10 cellular contexts compared by ENCODE assay signal in genomic region chrX:73215263-73215662, GRCh38. TPM values are rescaled to one million over a fixed set of nuclear protein-coding genes. Genes with fewer than 3 reads are reported as not detected.
DNase-seq lines count a peak whose midpoint lies in the region; ATAC-seq, FAIRE-seq and TF ChIP-seq lines count a peak whose summit lies in the region.
"Had no signal": no experiment of that assay in that cellular context is flagged by ENCODE, and none has a peak within 500 bp of the region (broad histone marks: within the 10 kb centered on the region; RNA-seq: fewer than 3 reads in every experiment).

No MANE protein-coding gene starts in this region.

- H4K91ac ChIP-seq in H1 (replicated peaks; ENCODE audit: insufficient read length, low read length), result no peak overlapping the region

- no peak overlapping the region for H2BK20ac ChIP-seq in H1 (ENCODE audit: low read length)

- no peak overlapping the region for H4K8ac ChIP-seq in H1 (ENCODE audit: extremely low read depth, insufficient read depth, low read length)

- no peaks in the 10 kb centered on the region for H3K9me3 ChIP-seq in H1 (ENCODE audit: insufficient read depth in 2 of 2, low read depth in 1 of 2, low read length in 1 of 2)
- H3K9me3 ChIP-seq in prostate gland, result no peaks in the 10 kb centered on the region

- no peak overlapping the region for H3K4ac ChIP-seq in H1 (replicated peaks; ENCODE audit: insufficient read length, low read depth, low read length)

- peak; percentile 15 for ATAC-seq in GM18502 (IDR thresholded peaks at IDR 0.05; ENCODE audit: poor library complexity, unreplicated experiment)
- no peak for ATAC-seq in HG03469 (IDR thresholded peaks at IDR 0.05; ENCODE audit: unreplicated experiment)

- no peak overlapping the region for H3K14ac ChIP-seq in H1 (ENCODE audit: insufficient read length)

- H3K36me3 ChIP-seq in KMS-11 (ENCODE audit: insufficient read depth), result no peaks in the 10 kb centered on the region
- H3K36me3 ChIP-seq in H1 (ENCODE audit: control insufficient read depth in 2 of 4, insufficient read depth in 4 of 4, low read length in 3 of 4), result no peaks in the 10 kb centered on the region
- H3K36me3 ChIP-seq in prostate gland, result no peaks in the 10 kb centered on the region

- DNase-seq in H1 (ENCODE audit: low read depth in 1 of 2, low spot score in 2 of 2) (no peak), prostate gland (ENCODE audit: low spot score) (no peak), T-helper 9 cell (no peak), middle frontal gyrus (ENCODE audit: extremely low spot score, low spot score) (no peak), NCI-H226 (no peak)
- DNase-seq: effector CD8-positive, alpha-beta T cell had no signal

- no peak overlapping the region for H3K23ac ChIP-seq in H1 (ENCODE audit: insufficient read length)

- H2BK120ac ChIP-seq in H1 (replicated peaks; ENCODE audit: low read depth, low read length), result no peak overlapping the region

- no peaks in the 10 kb centered on the region for H3K27me3 ChIP-seq in KMS-11 (ENCODE audit: insufficient read depth, low read depth)
- no peaks in the 10 kb centered on the region for H3K27me3 ChIP-seq in H1 (replicated peaks in 1 of 4; ENCODE audit: control insufficient read depth in 3 of 4, extremely low read depth in 1 of 4, insufficient read depth in 3 of 4, low read length in 3 of 4)
- H3K27me3 ChIP-seq in prostate gland (replicated peaks; ENCODE audit: insufficient read depth), result no peaks in the 10 kb centered on the region

- H2AFZ ChIP-seq in KMS-11 (ENCODE audit: low read depth), result peak overlapping the region; percentile 93
- peak overlapping the region; percentile 70; the same call in 1 of the 2 replicates for H2AFZ ChIP-seq in H1 (ENCODE audit: low read length)

- peak overlapping the region; percentile 78 for H3K4me2 ChIP-seq in KMS-11
- H3K4me2 ChIP-seq in H1 (ENCODE audit: insufficient read depth in 1 of 2, low read depth in 2 of 2, low read length in 2 of 2), result peak overlapping the region; percentile 72 to 85

- WGBS in H1 (ENCODE audit: extremely low coverage in 1 of 2, insufficient coverage in 1 of 2, insufficient read length in 1 of 2, insufficient replicate concordance in 2 of 2, low coverage in 1 of 2, low lambda C conversion rate in 2 of 2, missing lambda C conversion rate in 1 of 2), 2 experiments, result 38% methylated on average over 4 of the region's 8 CpGs; no CpG with 5 or more reads in 1 of the 2 experiments
- WGBS in prostate gland, result 27% methylated on average over 8 of the region's 8 CpGs

- POLR2A ChIA-PET in H1 (lab: Charles Lee; ENCODE audit: partially characterized antibody), result no interaction called here

- intact Hi-C loops in prostate gland (cut with DNase I), result no loop called here

- no peak for TF ChIP-seq CTCF in KMS-11 (conservative IDR thresholded peaks at IDR 0.05; ENCODE audit: low read depth, low read length)
- no peak for TF ChIP-seq CTCF in H1 (IDR thresholded peaks at IDR 0.05; ENCODE audit: control extremely low read depth in 1 of 3, insufficient read depth in 1 of 3, low read depth in 1 of 3, low read length in 3 of 3)
- TF ChIP-seq CTCF in prostate gland (IDR thresholded peaks at IDR 0.05), result no peak

- H3K56ac ChIP-seq in H1 (replicated peaks; ENCODE audit: insufficient read length, low read depth, low read length), result no peak overlapping the region

- H3K4me3 ChIP-seq in KMS-11 (IDR thresholded peaks at IDR 0.05; ENCODE audit: insufficient read depth, low read depth, low read length) (no peak overlapping the region), H1 (ENCODE audit: extremely low read depth in 1 of 4, insufficient read depth in 2 of 4, low read depth in 3 of 4, low read length in 4 of 4) (peak overlapping the region; percentile 61 to 95 (median 82)), prostate gland (peak overlapping the region; percentile 44 to 46)

- TF ChIP-seq EP300 in H1 (IDR thresholded peaks at IDR 0.05; ENCODE audit: borderline replicate concordance in 1 of 2, low read depth in 2 of 2, low read length in 2 of 2), result no peak

- peak overlapping the region; percentile 92 for H3K27ac ChIP-seq in KMS-11
- no peak overlapping the region for H3K27ac ChIP-seq in H1 (ENCODE audit: low read depth, low read length)
- peak overlapping the region; percentile 67 to 68 for H3K27ac ChIP-seq in prostate gland
- H3K27ac ChIP-seq: HL-60 had no signal

- H4K20me1 ChIP-seq in KMS-11 (ENCODE audit: insufficient read depth) (no peaks in the 10 kb centered on the region), H1 (replicated peaks in 1 of 2; ENCODE audit: control insufficient read depth in 1 of 2, insufficient read depth in 2 of 2, low read length in 2 of 2) (no peaks in the 10 kb centered on the region)

- TF ChIP-seq POLR2A in H1 (IDR thresholded peaks at IDR 0.05; ENCODE audit: control extremely low read depth in 1 of 2, low read depth in 2 of 2, low read length in 2 of 2) (no peak), prostate gland (IDR thresholded peaks at IDR 0.05) (no peak)

- peaks cover 27% of the 10 kb centered on the region for H3K79me2 ChIP-seq in KMS-11 (ENCODE audit: insufficient read depth, low read depth)
- H3K79me2 ChIP-seq in H1 (ENCODE audit: control insufficient read depth in 1 of 2, insufficient read depth in 2 of 2, low read length in 2 of 2), result peaks cover 0 to 9% of the 10 kb centered on the region in 2 experiments; a peak in 2 of 4 replicates

- H2AK5ac ChIP-seq in H1 (ENCODE audit: low read depth, low read length), result no peak overlapping the region

- no peak overlapping the region for H2BK12ac ChIP-seq in H1 (ENCODE audit: low read depth, low read length)

- FAIRE-seq in H1 (lab: Jason Lieb, UNC), result no peak

- no peak overlapping the region for H4K5ac ChIP-seq in H1 (ENCODE audit: insufficient read length, low read depth, low read length)

- H3K9ac ChIP-seq in KMS-11, result peak overlapping the region; percentile 80
- peak overlapping the region in 2 of 4 experiments; percentile 43 to 73; a peak in 1 of 7 replicates for H3K9ac ChIP-seq in H1 (replicated peaks in 1 of 4; ENCODE audit: extremely low read depth in 1 of 4, low read depth in 3 of 4, low read length in 3 of 4)

- CTCF ChIA-PET in H1 (lab: Charles Lee; ENCODE audit: partially characterized antibody), result interaction anchor here (1.5 kb wide), 1 partner anchor 53 kb away, joined by 3 read pairs; no protein-coding TSS in a partner anchor

- H2BK15ac ChIP-seq in H1 (ENCODE audit: low read length), result no peak overlapping the region

- H3K23me2 ChIP-seq in H1 (ENCODE audit: low read depth, low read length), result no peaks in the 10 kb centered on the region

- H3K18ac ChIP-seq in H1 (ENCODE audit: extremely low read depth, low read length), result no peak overlapping the region

- no peaks in the 10 kb centered on the region for H3K79me1 ChIP-seq in H1 (ENCODE audit: low read depth, low read length)

- no peak overlapping the region for H2BK5ac ChIP-seq in H1 (ENCODE audit: low read depth, low read length)

- H3K4me1 ChIP-seq in KMS-11 (ENCODE audit: low read depth, poor library complexity, severe bottlenecking) (peaks cover 25% of the 10 kb centered on the region), H1 (replicated peaks in 1 of 4; ENCODE audit: control insufficient read depth in 3 of 4, insufficient read depth in 4 of 4, low read length in 3 of 4) (no peaks in the 10 kb centered on the region), prostate gland (replicated peaks) (no peaks in the 10 kb centered on the region)

- no peak for TF ChIP-seq RAD21 in H1 (IDR thresholded peaks at IDR 0.05 in 1 of 2, conservative IDR thresholded peaks at IDR 0.05 in 1 of 2; ENCODE audit: low read depth in 2 of 2, low read length in 2 of 2)

TF ChIP-seq in H1, 55 proteins besides CTCF, POLR2A, EP300 and RAD21:
- TF ChIP-seq GTF2F1 (IDR thresholded peaks at IDR 0.05; ENCODE audit: borderline replicate concordance, low read depth, low read length) (no peak), CREB1 (IDR thresholded peaks at IDR 0.05) (no peak), CTBP2 (IDR thresholded peaks at IDR 0.05; ENCODE audit: borderline replicate concordance, insufficient read depth, insufficient read length, low read length) (no peak), KDM5A (IDR thresholded peaks at IDR 0.05; ENCODE audit: low read length) (no peak), RXRA (IDR thresholded peaks at IDR 0.05; ENCODE audit: insufficient read depth, low read depth, low read length) (no peak), KDM1A (IDR thresholded peaks at IDR 0.05; ENCODE audit: borderline replicate concordance, low read length) (no peak), POU5F1 (IDR thresholded peaks at IDR 0.05; ENCODE audit: low read depth, low read length) (no peak)

RNA-seq across cellular contexts. Expression of gene NAP1L2, which starts 0.6 kb away (rescaled TPM):
- total RNA-seq in H1 (2021; fragmentation: NEBNext Ultra II Directional; extraction: Animal tissue kit (Norgen Biotek cat#: 25700)), result 15.8 and 17.0 TPM in 2 replicates
- polyA plus RNA-seq in H1 (2011; rRNA removed), result 2.5 and 4.5 TPM in 2 replicates
- 10.0 TPM for polyA plus RNA-seq in H1 (2011; cell fraction: cytosol; rRNA removed)
- 2.7 TPM for polyA plus RNA-seq in H1 (2011; cell fraction: nucleus; rRNA removed)
- polyA plus RNA-seq in H1 (2012, experiment 1 of 2), result 8.4 to 10.6 TPM (median 9.3 TPM) in 4 replicates
- 1.3 TPM for polyA plus RNA-seq in H1 (2012, experiment 2 of 2)
- polyA plus RNA-seq in H1 (2013, experiment 1 of 2), result 9.9 TPM
- polyA plus RNA-seq in H1 (2013, experiment 2 of 2), result 8.7 TPM
- polyA minus RNA-seq in H1 (2011; rRNA and poly(A)+ RNA removed), result 2.3 and 3.1 TPM in 2 replicates
- 5.7 TPM for polyA minus RNA-seq in H1 (2011; cell fraction: cytosol; rRNA and poly(A)+ RNA removed)
- polyA minus RNA-seq in H1 (2011; cell fraction: nucleus; rRNA and poly(A)+ RNA removed), result 4.4 TPM
- 10 to 100 TPM in 1 of 2 donors, 1 to 10 TPM in 1; 4.5 to 21.9 TPM for total RNA-seq in prostate gland
